Comparison of ENCODE assay signal across 8 cellular contexts in genomic region chr7:35800718-35801391, GRCh38. TPM values are rescaled to one million over a fixed set of nuclear protein-coding genes. Genes with fewer than 3 reads are reported as not detected.
A peak's percentile ranks its signal among the peaks of the same experiment; 100 is the strongest.
DNase-seq lines count a peak whose midpoint lies in the region; ATAC-seq lines count a peak whose summit lies in the region.

SEPTIN7 (plus strand) TSS chr7:35801057; CDS start chr7:35801210, 153 bp downstream.

- peak within 1 kb of the TSS; percentile 97 for H3K4me3 ChIP-seq in H7 (ENCODE audit: insufficient read depth, low read depth, low read length)

- peak; percentile 95 to 96 for ATAC-seq in natural killer cell treated with Interleukin-12 subunit alpha and Interleukin-12 subunit beta and Interleukin-15 and Interleukin-18, amount 100 ng/mL, for 72 hours
- ATAC-seq in stimulated activated naive CD8-positive, alpha-beta T cell treated with anti-CD3 and anti-CD28 coated beads, Interleukin-15, Interleukin-2, amounts not matched to agents 100 U/mL and 50 U/mL, for 24 hours = peak; percentile 93

- H3K4me3 Mint-ChIP-seq in natural killer cell treated with Interleukin-12 subunit alpha and Interleukin-12 subunit beta and Interleukin-15 and Interleukin-18, amount 100 ng/mL, for 72 hours = peak within 1 kb of the TSS; percentile 98

- H3K36me3 ChIP-seq in H7 (replicated peaks; ENCODE audit: control insufficient read depth, insufficient read depth, low read length) = no peaks in the 10 kb centered on the region

- peak; percentile 99 for DNase-seq in ELF-1 (ENCODE audit: low read depth, low spot score)
- DNase-seq in H7 = peak; percentile 94
- DNase-seq in M059J (ENCODE audit: low read depth) = peak; percentile 99
- DNase-seq in SHP77 (lab: John Stamatoyannopoulos, UW) = peak; percentile 99
- DNase-seq in activated effector memory CD4-positive, alpha-beta T cell treated with Interleukin-2 at 50 U/mL for 16 hours = peak; percentile 99
- peak; percentile 98 for DNase-seq in fibroblast of peridontal ligament (ENCODE audit: extremely low read depth)
- peak; percentile 100 for DNase-seq in natural killer cell treated with Interleukin-12 subunit alpha and Interleukin-12 subunit beta and Interleukin-15 and Interleukin-18, amount 100 ng/mL, for 72 hours (ENCODE audit: low spot score)
- peak; percentile 98 for DNase-seq in stimulated activated naive CD8-positive, alpha-beta T cell treated with anti-CD3 and anti-CD28 coated beads, Interleukin-15, Interleukin-2, amounts not matched to agents 100 U/mL and 50 U/mL, for 24 hours

- peaks cover 3 to 7% of the 10 kb centered on the region in 2 donors for H3K27me3 Mint-ChIP-seq in natural killer cell treated with Interleukin-12 subunit alpha and Interleukin-12 subunit beta and Interleukin-15 and Interleukin-18, amount 100 ng/mL, for 72 hours

- peak within 1 kb of the TSS; percentile 98 to 99 for H3K27ac Mint-ChIP-seq in natural killer cell treated with Interleukin-12 subunit alpha and Interleukin-12 subunit beta and Interleukin-15 and Interleukin-18, amount 100 ng/mL, for 72 hours

- H3K27me3 ChIP-seq in H7 (ENCODE audit: control insufficient read depth, insufficient read depth, low read length) = no peaks in the 10 kb centered on the region

- peaks cover 7% of the 10 kb centered on the region for H3K36me3 Mint-ChIP-seq in natural killer cell treated with Interleukin-12 subunit alpha and Interleukin-12 subunit beta and Interleukin-15 and Interleukin-18, amount 100 ng/mL, for 72 hours

- H3K4me1 Mint-ChIP-seq in natural killer cell treated with Interleukin-12 subunit alpha and Interleukin-12 subunit beta and Interleukin-15 and Interleukin-18, amount 100 ng/mL, for 72 hours (ENCODE audit: low read depth in 2 of 2) = peaks cover 42 to 47% of the 10 kb centered on the region in 2 donors

- no peaks in the 10 kb centered on the region for H3K9me3 Mint-ChIP-seq in natural killer cell treated with Interleukin-12 subunit alpha and Interleukin-12 subunit beta and Interleukin-15 and Interleukin-18, amount 100 ng/mL, for 72 hours

RNA-seq across cellular contexts. Expression of gene SEPTIN7, which starts in this region (rescaled TPM):
- 162 and 218 TPM in 2 replicates for total RNA-seq in H7 (2014; rRNA removed; shearing (Covaris generic))
- 282 and 361 TPM in 2 replicates for total RNA-seq in M059J (2014; rRNA removed; shearing (Covaris generic))
- 100 to 1,000 TPM; 151 to 255 TPM for total RNA-seq in natural killer cell treated with Interleukin-12 subunit alpha and Interleukin-12 subunit beta and Interleukin-15 and Interleukin-18, amount 100 ng/mL, for 72 hours

Comparison
In these comparisons a context has a peak if more than half of its experiments do, and no peak if none do; other contexts are left out.
1. Peak in every context shown above with its lines: DNase-seq, ATAC-seq and H3K4me3 ChIP-seq.